In genomic region chr22:44608606-44609226, GRCh38 we compare ENCODE assay signal across 1 cellular context.
TF ChIP-seq lines count a peak whose summit lies in the region.

No MANE protein-coding gene starts in this region.

TF ChIP-seq in GM23338, 12 proteins besides CTCF, POLR2A, EP300 and RAD21 (continued from another document):
- TF ChIP-seq ZNF462 (CRISPR knock-in tag; IDR thresholded peaks at IDR 0.05) (no peak), ETS1 (IDR thresholded peaks at IDR 0.05) (no peak), ZNF114 (CRISPR knock-in tag; IDR thresholded peaks at IDR 0.05) (no peak), JUNB (IDR thresholded peaks at IDR 0.05; ENCODE audit: unreplicated experiment) (no peak)
